ENCODE assay signal across 8 cellular contexts in the genomic region with DNA sequence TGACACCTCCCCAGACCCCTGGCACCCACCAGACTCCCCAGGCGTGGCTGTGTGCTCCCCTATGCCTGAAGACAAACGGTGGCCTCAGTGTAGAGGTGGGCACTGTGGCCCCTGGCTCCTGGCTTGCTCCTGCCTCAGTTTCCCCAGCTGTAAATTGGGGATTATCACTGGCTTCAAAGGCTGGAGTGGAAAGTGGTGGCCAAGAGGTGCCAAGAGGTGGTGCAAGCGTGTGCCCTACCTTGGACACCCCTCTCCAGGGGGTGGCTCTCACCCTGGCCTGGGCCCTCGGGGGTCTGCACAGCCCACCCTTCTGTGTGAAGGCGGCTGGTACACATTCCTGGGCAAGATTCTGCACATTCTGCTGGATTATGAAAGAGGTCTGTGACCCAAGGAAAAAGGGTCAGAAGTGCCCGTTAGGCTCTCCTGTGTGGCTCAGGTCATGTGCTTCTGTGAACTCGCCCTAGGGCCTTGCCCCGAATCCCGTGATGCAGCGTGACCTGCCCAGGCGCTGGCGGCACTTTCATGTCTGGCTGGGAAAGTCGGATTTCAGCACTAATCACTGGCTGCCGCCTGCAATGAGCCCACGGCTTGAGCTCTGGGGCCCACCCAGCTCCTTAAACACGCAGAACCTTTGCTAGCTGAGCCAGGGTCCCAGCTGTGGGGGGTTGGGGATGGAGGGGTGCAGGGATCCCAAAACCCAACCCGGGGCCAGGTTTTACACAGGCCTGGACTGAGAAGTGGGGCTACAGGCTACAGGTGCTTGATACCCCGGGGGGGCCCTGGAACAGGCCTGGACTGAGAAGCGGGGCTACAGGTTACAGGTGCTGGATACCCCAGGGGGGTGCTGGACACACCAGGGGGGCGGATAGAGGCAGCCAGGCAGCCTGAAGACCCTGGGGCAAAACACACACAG.
DNase-seq lines count a peak whose midpoint lies in the region; ATAC-seq and TF ChIP-seq lines count a peak whose summit lies in the region.
"Not testable (repeated sequence)": the region's sequence is repeated elsewhere in the genome, so short reads cannot be mapped to it uniquely, and the experiment has no call there.

No MANE protein-coding gene starts in this region.

- POLR2A ChIA-PET in RWPE1 (lab: Yijun Ruan, JAX; ENCODE audit: low non-redundant PET): not testable (repeated sequence)

- not testable (repeated sequence) for H3K9me3 ChIP-seq in heart right ventricle; mesodermal cell (ENCODE audit: control insufficient read depth, low read length); gastrocnemius medialis

- H3K4me1 ChIP-seq in heart right ventricle: peaks cover 64 to 100% (median 97%) of the 10 kb centered on the region in 9 donors
- peaks cover 32% of the 10 kb centered on the region for H3K4me1 ChIP-seq in mesodermal cell (ENCODE audit: control insufficient read depth, insufficient read depth, low read length, poor library complexity, severe bottlenecking)
- peaks cover 84 to 89% of the 10 kb centered on the region in 2 donors for H3K4me1 ChIP-seq in gastrocnemius medialis

- H3K27me3 ChIP-seq in heart right ventricle, gastrocnemius medialis: not testable (repeated sequence)

- not testable (repeated sequence) for TF ChIP-seq CTCF in RWPE1 (conservative IDR thresholded peaks at IDR 0.05; ENCODE audit: low read depth); chondrocyte (IDR thresholded peaks at IDR 0.05); heart right ventricle (IDR thresholded peaks at IDR 0.05); gastrocnemius medialis (IDR thresholded peaks at IDR 0.05 in 4 of 5, conservative IDR thresholded peaks at IDR 0.05 in 1 of 5); type B pancreatic cell (conservative IDR thresholded peaks at IDR 0.05)

- intact Hi-C loops in heart right ventricle (cut with DNase I): not testable (repeated sequence)
- intact Hi-C loops in gastrocnemius medialis (cut with DNase I; ENCODE audit: low total_unique reads): loop anchor here (10.0 kb wide), 1 partner anchor 702 kb away; no protein-coding TSS in a partner anchor

- H3K36me3 ChIP-seq in heart right ventricle: peaks cover 0 to 16% (median 0%) of the 10 kb centered on the region in 9 donors
- peaks cover 34% of the 10 kb centered on the region for H3K36me3 ChIP-seq in mesodermal cell (ENCODE audit: control insufficient read depth, insufficient read depth, low read length)
- H3K36me3 ChIP-seq in gastrocnemius medialis: not testable (repeated sequence)

- WGBS in heart right ventricle, 2 donors: 67 to 70% methylated on average over 19 to 20 of the region's 20 CpGs
- 92 to 95% methylated on average over 11 to 12 of the region's 20 CpGs for WGBS in mesodermal cell (ENCODE audit: insufficient coverage in 2 of 2), 2 experiments

- peak overlapping the region; percentile 98 for H3K27ac Mint-ChIP-seq in chondrocyte (ENCODE audit: unreplicated experiment)
- H3K27ac Mint-ChIP-seq in type B pancreatic cell: peak overlapping the region; percentile 71

- H3K4me3 ChIP-seq in heart right ventricle (peak overlapping the region in 1 of 10 donors; percentile 8), gastrocnemius medialis (peak overlapping the region; percentile 5 to 43 (median 14))
- not testable (repeated sequence) for H3K4me3 ChIP-seq in mesodermal cell (ENCODE audit: extremely low read depth, insufficient read depth, low read length, poor library complexity, severe bottlenecking)

- not testable (repeated sequence) for H3K36me3 Mint-ChIP-seq in chondrocyte (ENCODE audit: low read depth)
- H3K36me3 Mint-ChIP-seq in type B pancreatic cell: peaks cover 14% of the 10 kb centered on the region

- ATAC-seq in heart right ventricle (peak in 4 of 8 donors; percentile 4 to 26 (median 13)), gastrocnemius medialis (peak; percentile 5 to 24)

- not testable (repeated sequence) for H3K27me3 Mint-ChIP-seq in chondrocyte (ENCODE audit: low read depth); type B pancreatic cell

- not testable (repeated sequence) for H3K4me3 Mint-ChIP-seq in chondrocyte (ENCODE audit: unreplicated experiment)
- H3K4me3 Mint-ChIP-seq in type B pancreatic cell: peak overlapping the region; percentile 52

- peak; percentile 17 to 53 for TF ChIP-seq POLR2A in gastrocnemius medialis (IDR thresholded peaks at IDR 0.05)

- peak; percentile 76 for DNase-seq in Caki2 (ENCODE audit: low read depth)
- DNase-seq in RWPE1 (ENCODE audit: low spot score); type B pancreatic cell (ENCODE audit: extremely low spot score, unreplicated experiment): not testable (repeated sequence)
- peak; percentile 31 to 32 for DNase-seq in activated T-cell treated with anti-CD3 and anti-CD28 coated beads, Interleukin-2, amount 50 U/mL, for 48 hours
- peak; percentile 94 for DNase-seq in chondrocyte (ENCODE audit: low spot score)
- DNase-seq in heart right ventricle: peak; percentile 39 to 45
- DNase-seq in gastrocnemius medialis: peak; percentile 90 to 95

- H3K4me1 Mint-ChIP-seq in chondrocyte (ENCODE audit: low read depth): peaks cover 90% of the 10 kb centered on the region
- peaks cover 64% of the 10 kb centered on the region for H3K4me1 Mint-ChIP-seq in type B pancreatic cell (ENCODE audit: unreplicated experiment)

- in situ Hi-C loops in Caki2 (cut with HindIII; ENCODE audit: low pct_unique_long_range_greater_than_20kb, low sequenced_read_pairs); gastrocnemius medialis (cut with MboI; ENCODE audit: low sequenced_read_pairs in 4 of 4): not testable (repeated sequence)

- H3K27ac ChIP-seq in RWPE1: peak overlapping the region; percentile 81
- H3K27ac ChIP-seq in heart right ventricle: peak overlapping the region; percentile 54 to 92 (median 83)
- peak overlapping the region; percentile 18 for H3K27ac ChIP-seq in mesodermal cell (ENCODE audit: low read depth, low read length, severe bottlenecking)
- peak overlapping the region; percentile 93 to 100 (median 96) for H3K27ac ChIP-seq in gastrocnemius medialis

- H3K9me3 Mint-ChIP-seq in chondrocyte (ENCODE audit: low read depth); type B pancreatic cell: not testable (repeated sequence)

- CTCF ChIA-PET in RWPE1 (lab: Yijun Ruan, JAX): not testable (repeated sequence)

Comparison
In these comparisons a context has a peak if more than half of its experiments do, and no peak if none do; other contexts are left out.
1. H3K27ac ChIP-seq: peak in every context shown above with its lines; median percentile 96 in gastrocnemius medialis; 83 in heart right ventricle; 81 in RWPE1; 18 in mesodermal cell.